In the genomic region with DNA sequence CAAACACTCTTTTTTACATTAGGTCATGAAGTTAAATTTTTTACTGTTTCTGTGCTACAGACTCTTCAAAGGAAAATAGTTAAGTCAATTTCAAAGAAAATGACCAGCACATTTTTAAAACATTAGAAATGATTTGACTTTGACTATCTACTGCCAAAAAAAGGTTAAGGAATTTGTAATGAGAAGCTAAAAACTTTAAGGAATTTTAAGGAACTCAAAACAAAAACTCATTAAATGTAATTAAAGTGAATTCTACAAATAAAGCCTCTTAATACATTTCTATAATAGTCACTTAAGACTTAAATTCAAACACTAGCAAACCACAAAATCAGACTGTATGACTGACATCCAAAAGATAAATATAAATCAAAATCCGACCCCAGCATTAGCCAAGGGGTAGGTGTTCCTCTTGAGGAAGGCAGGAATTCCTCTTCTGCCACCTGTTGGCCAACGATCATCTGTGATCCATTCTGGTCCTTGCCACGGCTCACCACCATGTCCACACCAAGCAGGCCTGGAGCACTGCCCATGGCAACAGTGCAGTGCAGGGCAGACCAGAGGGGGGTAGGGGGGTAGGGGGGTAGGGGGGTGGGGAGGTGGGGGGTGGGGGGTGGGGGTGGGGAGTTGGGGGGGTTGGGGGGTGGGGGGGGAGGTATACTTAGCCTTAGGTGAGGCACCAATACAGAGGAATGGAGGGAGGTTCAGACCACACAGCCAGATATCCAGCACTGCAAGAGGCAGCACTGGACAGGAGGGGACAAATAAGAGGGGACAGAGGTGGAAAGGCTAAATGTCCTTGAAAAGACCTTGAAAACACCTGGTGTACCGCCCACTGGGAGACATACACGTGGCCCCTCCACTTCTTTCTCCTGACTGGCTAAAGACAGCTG, we compare ENCODE assay signal across 8 cellular contexts. TPM values are rescaled to one million over a fixed set of nuclear protein-coding genes. Genes with fewer than 3 reads are reported as not detected.
A peak's percentile ranks its signal among the peaks of the same experiment; 100 is the strongest.
DNase-seq lines count a peak whose midpoint lies in the region; ATAC-seq, FAIRE-seq and TF ChIP-seq lines count a peak whose summit lies in the region.

No MANE protein-coding gene starts in this region.

- H3K36me3 ChIP-seq in small intestine (ENCODE audit: control insufficient read depth in 2 of 2, insufficient read depth in 2 of 2, low read length in 2 of 2) = no peaks in the 10 kb centered on the region

- WGBS in small intestine, 3 donors = 16 to 54% (median 31%) methylated on average over 5 of the region's 5 CpGs

- peak; percentile 32 for TF ChIP-seq CTCF in epithelial cell of esophagus (IDR thresholded peaks at IDR 0.05; ENCODE audit: insufficient read depth, low read depth, low read length, missing control alignments)

- no peak overlapping the region for H3K27ac ChIP-seq in small intestine (ENCODE audit: low read depth in 1 of 2, low read length in 1 of 2)

- no peaks in the 10 kb centered on the region for H3K9me3 ChIP-seq in small intestine (ENCODE audit: control insufficient read depth, low read depth)

- H3K4me1 ChIP-seq in small intestine (ENCODE audit: control insufficient read depth in 2 of 2, insufficient read depth in 1 of 2, low read depth in 1 of 2, low read length in 1 of 2) = peaks cover 0 to 3% of the 10 kb centered on the region in 2 donors

- H3K4me3 ChIP-seq in epithelial cell of esophagus (ENCODE audit: low read length) (no peak overlapping the region), small intestine (ENCODE audit: low read depth in 1 of 2, low read length in 2 of 2) (peak overlapping the region in 1 of 2 donors; percentile 34)

- DNase-seq in NOMO-1 (lab: John Stamatoyannopoulos, UW; ENCODE audit: unreplicated experiment in 2 of 2) = peak; percentile 4 to 36
- no peak for DNase-seq in NOMO-1 treated with DMSO at 0.1 percent for 48 hours (lab: John Stamatoyannopoulos, UW; ENCODE audit: unreplicated experiment)
- peak; percentile 42 for DNase-seq in NCI-H2227 (lab: John Stamatoyannopoulos, UW; ENCODE audit: unreplicated experiment)
- peak; percentile 30 for DNase-seq in epithelial cell of esophagus (ENCODE audit: low read depth)
- DNase-seq in small intestine = peak; percentile 4
- no peak for DNase-seq in islet precursor cell

- H3K27me3 ChIP-seq in small intestine (ENCODE audit: control insufficient read depth in 2 of 2, insufficient read depth in 2 of 2, low read length in 2 of 2) = no peaks in the 10 kb centered on the region

- FAIRE-seq in small intestine (lab: Jason Lieb, UNC) = no peak

- no peak for ATAC-seq in GM18867 (IDR thresholded peaks at IDR 0.05; ENCODE audit: unreplicated experiment)
- no peak for ATAC-seq in HG02840 (IDR thresholded peaks at IDR 0.05; ENCODE audit: low FRiP score, unreplicated experiment)

RNA-seq across cellular contexts. Expression of a gene that starts 2.1 kb away (rescaled TPM):
- 10 to 100 TPM in 1 of 3 donors, 1 to 10 TPM in 1, under 1 TPM in 1; 0.07 to 36.5 (median 2.5) TPM for polyA plus RNA-seq in small intestine

Comparison
In these comparisons a context has a peak if more than half of its experiments do, and no peak if none do; other contexts are left out.
1. DNase-seq: peak in NOMO-1 (2 of 2), NCI-H2227 (single experiment), epithelial cell of esophagus (single experiment) and small intestine (single experiment); none in NOMO-1 treated with DMSO at 0.1 percent for 48 hours (single experiment) and islet precursor cell (single experiment).